18 cellular contexts compared by ENCODE assay signal in genomic region chr3:137647179-137647578, GRCh38.
DNase-seq lines count a peak whose midpoint lies in the region; TF ChIP-seq lines count a peak whose summit lies in the region.
"Had no signal": no experiment of that assay in that cellular context is flagged by ENCODE, and none has a peak within 500 bp of the region (broad histone marks: within the 10 kb centered on the region; RNA-seq: fewer than 3 reads in every experiment).

No MANE protein-coding gene starts in this region.

- H3K9me3 ChIP-seq in iPS DF 6.9 (ENCODE audit: control insufficient read depth, insufficient read depth, low read length) (no peaks in the 10 kb centered on the region), GM23248 (ENCODE audit: low read depth) (no peaks in the 10 kb centered on the region)
- H3K9me3 ChIP-seq: BLaER1 treated with 17β-estradiol and CSF1 and Interleukin-3, amounts not matched to agents 10 nM and 100 nM had no signal

- no peaks in the 10 kb centered on the region for H3K9me3 Mint-ChIP-seq in osteocyte (ENCODE audit: unreplicated experiment)
- no peaks in the 10 kb centered on the region for H3K9me3 Mint-ChIP-seq in activated naive CD4-positive, alpha-beta T cell treated with anti-CD3 and anti-CD28 coated beads, Interleukin-2, amount 10 ng/mL, durations not matched to agents 7 days and 5 days

- in situ Hi-C loops in ACHN (cut with HindIII; ENCODE audit: low pct_ligation_motif_present, low pct_unique_long_range_greater_than_20kb, low sequenced_read_pairs) (no loop called here), GM23248 (cut with MboI) (no loop called here)

- H3K9ac ChIP-seq in GM23248, result no peak overlapping the region
- H3K9ac ChIP-seq: BLaER1 treated with 17β-estradiol and CSF1 and Interleukin-3, amounts not matched to agents 10 nM and 100 nM; KMS-11 had no signal

- no peak overlapping the region for H2AFZ ChIP-seq in GM23248

- H3K27ac ChIP-seq in iPS DF 6.9 (ENCODE audit: low read length), result no peak overlapping the region
- no peak overlapping the region for H3K27ac ChIP-seq in GM23248
- H3K27ac ChIP-seq: 22Rv1; BLaER1 treated with 17β-estradiol and CSF1 and Interleukin-3, amounts not matched to agents 10 nM and 100 nM; HL-60; KMS-11 had no signal

- CTCF ChIA-PET in activated naive CD4-positive, alpha-beta T cell treated with anti-CD3 and anti-CD28 coated beads, Interleukin-2, amount 10 ng/mL, durations not matched to agents 7 days and 5 days (lab: Charles Lee), result no interaction called here

- TF ChIP-seq CTCF in osteocyte (IDR thresholded peaks at IDR 0.05), result no peak

- peaks cover 2% of the 10 kb centered on the region; the same call in 1 of the 2 replicates for H3K4me1 ChIP-seq in iPS DF 6.9 (ENCODE audit: control insufficient read depth, insufficient read depth, low read length)
- H3K4me1 ChIP-seq in GM23248 (ENCODE audit: insufficient read depth), result no peaks in the 10 kb centered on the region

- no peak overlapping the region for H3K4me2 ChIP-seq in GM23248 (ENCODE audit: unreplicated experiment)
- H3K4me2 ChIP-seq: BLaER1 treated with 17β-estradiol and CSF1 and Interleukin-3, amounts not matched to agents 10 nM and 100 nM; KMS-11 had no signal

- H3K4me3 ChIP-seq in iPS DF 6.9 (ENCODE audit: low read length), result no peak overlapping the region
- H3K4me3 ChIP-seq in GM23248, result no peak overlapping the region
- H3K4me3 ChIP-seq: BLaER1 treated with 17β-estradiol and CSF1 and Interleukin-3, amounts not matched to agents 10 nM and 100 nM had no signal

- H3F3A ChIP-seq in GM23248 (ENCODE audit: insufficient read depth), result no peaks in the 10 kb centered on the region

- no peaks in the 10 kb centered on the region for H4K20me1 ChIP-seq in GM23248 (ENCODE audit: insufficient read depth)
- H4K20me1 ChIP-seq: BLaER1 treated with 17β-estradiol and CSF1 and Interleukin-3, amounts not matched to agents 10 nM and 100 nM had no signal

- H3K27me3 ChIP-seq in iPS DF 6.9 (ENCODE audit: control insufficient read depth, insufficient read depth, low read length), result no peaks in the 10 kb centered on the region
- H3K27me3 ChIP-seq in GM23248 (replicated peaks; ENCODE audit: insufficient read depth), result no peaks in the 10 kb centered on the region
- H3K27me3 ChIP-seq: BLaER1 treated with 17β-estradiol and CSF1 and Interleukin-3, amounts not matched to agents 10 nM and 100 nM had no signal

- no peak overlapping the region for H3K4me3 Mint-ChIP-seq in osteocyte (ENCODE audit: unreplicated experiment)
- no peak overlapping the region for H3K4me3 Mint-ChIP-seq in activated naive CD4-positive, alpha-beta T cell treated with anti-CD3 and anti-CD28 coated beads, Interleukin-2, amount 10 ng/mL, durations not matched to agents 7 days and 5 days

- no peaks in the 10 kb centered on the region for H3K27me3 Mint-ChIP-seq in osteocyte (ENCODE audit: unreplicated experiment)
- peaks cover 5% of the 10 kb centered on the region for H3K27me3 Mint-ChIP-seq in activated naive CD4-positive, alpha-beta T cell treated with anti-CD3 and anti-CD28 coated beads, Interleukin-2, amount 10 ng/mL, durations not matched to agents 7 days and 5 days

- H3K79me2 ChIP-seq in GM23248 (ENCODE audit: insufficient read depth), result no peaks in the 10 kb centered on the region

- WGBS in iPS DF 6.9 (ENCODE audit: insufficient coverage, insufficient read length), result no CpG with 5 or more reads among the region's 5 CpGs
- WGBS in GM23248 (ENCODE audit: low coverage in 1 of 2, low lambda C conversion rate in 2 of 2, missing lambda C conversion rate in 2 of 2), 2 experiments, result 9 to 16% methylated on average over 5 of the region's 5 CpGs

- no peaks in the 10 kb centered on the region for H3K4me1 Mint-ChIP-seq in osteocyte (ENCODE audit: unreplicated experiment)
- H3K4me1 Mint-ChIP-seq in activated naive CD4-positive, alpha-beta T cell treated with anti-CD3 and anti-CD28 coated beads, Interleukin-2, amount 10 ng/mL, durations not matched to agents 7 days and 5 days, result no peaks in the 10 kb centered on the region

- no peak overlapping the region for H3K27ac Mint-ChIP-seq in osteocyte (ENCODE audit: unreplicated experiment)
- H3K27ac Mint-ChIP-seq in activated naive CD4-positive, alpha-beta T cell treated with anti-CD3 and anti-CD28 coated beads, Interleukin-2, amount 10 ng/mL, durations not matched to agents 7 days and 5 days, result no peak overlapping the region

- no peaks in the 10 kb centered on the region for H3K9me2 ChIP-seq in GM23248 (ENCODE audit: insufficient read depth)

- H3K36me3 Mint-ChIP-seq in osteocyte (ENCODE audit: unreplicated experiment), result no peaks in the 10 kb centered on the region
- no peaks in the 10 kb centered on the region for H3K36me3 Mint-ChIP-seq in activated naive CD4-positive, alpha-beta T cell treated with anti-CD3 and anti-CD28 coated beads, Interleukin-2, amount 10 ng/mL, durations not matched to agents 7 days and 5 days

- H3K36me3 ChIP-seq in iPS DF 6.9 (ENCODE audit: control insufficient read depth, insufficient read depth, low read length) (no peaks in the 10 kb centered on the region), GM23248 (ENCODE audit: low read depth) (no peaks in the 10 kb centered on the region)
- H3K36me3 ChIP-seq: BLaER1 treated with 17β-estradiol and CSF1 and Interleukin-3, amounts not matched to agents 10 nM and 100 nM had no signal

- DNase-seq in DMS53 (lab: John Stamatoyannopoulos, UW) (peak; percentile 39), DMS53 treated with DMSO at 0.1 percent for 48 hours (lab: John Stamatoyannopoulos, UW; ENCODE audit: unreplicated experiment) (no peak), SK-N-DZ (ENCODE audit: low spot score) (peak; percentile 85), iPS DF 6.9 (ENCODE audit: low read depth, low spot score) (peak; percentile 25), ACHN (no peak), osteocyte (ENCODE audit: extremely low spot score, unreplicated experiment) (no peak), GM23248 (no peak)
- DNase-seq in activated naive CD4-positive, alpha-beta T cell treated with anti-CD3 and anti-CD28 coated beads, Interleukin-2, amount 10 ng/mL, durations not matched to agents 7 days and 5 days, result no peak
- DNase-seq: DMS153, NCI-H1092, NCI-H1694 treated with DMSO at 0.1 percent for 48 hours, NCI-H446 treated with DMSO at 0.1 percent for 48 hours, NCI-H748 treated with DMSO at 0.1 percent for 48 hours, SW 1271 had no signal

Comparison
In these comparisons a context has a peak if more than half of its experiments do, and no peak if none do; other contexts are left out.
1. DNase-seq: peak in DMS53 (single experiment), SK-N-DZ (single experiment) and iPS DF 6.9 (single experiment); none in DMS53 treated with DMSO at 0.1 percent for 48 hours (single experiment), ACHN (single experiment), osteocyte (single experiment), GM23248 (single experiment) and activated naive CD4-positive, alpha-beta T cell treated with anti-CD3 and anti-CD28 coated beads, Interleukin-2, amount 10 ng/mL, durations not matched to agents 7 days and 5 days (single experiment).